8 cellular contexts compared by ENCODE assay signal in the genomic region with DNA sequence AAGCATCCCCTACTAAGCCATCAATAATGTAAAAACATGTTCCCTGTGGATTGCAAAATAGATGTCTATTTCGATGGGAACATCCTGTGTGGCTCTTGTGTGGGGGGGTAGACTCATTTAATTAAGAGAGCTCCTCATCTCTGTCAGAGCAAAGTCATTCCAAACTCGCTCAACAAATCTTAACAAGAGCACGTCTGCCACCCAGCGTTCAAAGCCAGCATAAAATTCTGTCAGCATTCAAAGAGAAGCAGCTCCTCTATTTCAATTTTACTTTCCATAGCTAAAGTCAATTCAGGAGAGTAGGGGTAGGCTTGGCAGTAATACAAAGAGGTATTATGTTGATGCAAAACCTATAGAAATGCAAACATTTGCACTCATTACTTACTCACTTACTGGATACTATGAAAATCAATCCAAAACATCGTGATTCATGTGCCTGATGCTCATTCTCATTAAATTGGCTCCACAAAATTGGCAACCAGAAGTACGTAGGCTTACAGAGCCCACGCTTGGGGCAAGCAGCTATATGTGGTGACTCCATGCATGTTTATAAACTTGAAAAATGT.
DNase-seq lines count a peak whose midpoint lies in the region; ATAC-seq, FAIRE-seq and TF ChIP-seq lines count a peak whose summit lies in the region.

No MANE protein-coding gene starts in this region.

- H3K4me3 ChIP-seq in AG10803 (ENCODE audit: low read length): no peak overlapping the region
- H3K4me3 ChIP-seq in RWPE2 (ENCODE audit: severe bottlenecking): no peak overlapping the region
- no peak overlapping the region for H3K4me3 ChIP-seq in K562

- ATAC-seq in RWPE2 (ENCODE audit: low read depth) (no peak), K562 (peak; percentile 57; the same call in 2 of the 3 replicates)

- intact Hi-C loops in K562 (cut with micrococcal nuclease): loop anchor here (1.0 kb wide), 1 partner anchor 813 kb away; no protein-coding TSS in a partner anchor

- no peaks in the 10 kb centered on the region for H3K9me3 ChIP-seq in RWPE2 (ENCODE audit: severe bottlenecking)
- H3K9me3 ChIP-seq in K562 (replicated peaks; ENCODE audit: control insufficient read depth, insufficient read depth, low read depth, low read length): no peaks in the 10 kb centered on the region

- WGBS in K562 (ENCODE audit: insufficient coverage, low coverage, missing lambda C conversion rate): under 1% methylated on average over 7 of the region's 7 CpGs

- no peaks in the 10 kb centered on the region for H3K9me1 ChIP-seq in K562 (ENCODE audit: control insufficient read depth, insufficient read depth, low read length)

- H4K20me1 ChIP-seq in K562 (replicated peaks; ENCODE audit: control insufficient read depth, insufficient read depth, low read length): no peaks in the 10 kb centered on the region

- POLR2A ChIA-PET in K562 (lab: Yijun Ruan, JAX): interaction anchor here (0.6 to 1.5 kb wide), 2 partner anchors 9 to 183 kb away, joined by 3 to 4 read pairs; no protein-coding TSS in a partner anchor

- CTCF ChIA-PET in K562 (lab: Yijun Ruan, JAX; ENCODE audit: low intra/inter-chr PET ratio): no interaction called here

- no peak for TF ChIP-seq POLR2A in K562 (conservative IDR thresholded peaks at IDR 0.05)

- H3K36me3 ChIP-seq in RWPE2 (ENCODE audit: low read depth) (no peaks in the 10 kb centered on the region), K562 (ENCODE audit: control insufficient read depth, insufficient read depth, low read length) (no peaks in the 10 kb centered on the region)

- TF ChIP-seq RAD21 in K562 (CRISPR knock-in tag; conservative IDR thresholded peaks at IDR 0.05 in 1 of 2, IDR thresholded peaks at IDR 0.05 in 1 of 2): peak; percentile 65 to 70

- H3K4me1 ChIP-seq in RWPE2 (ENCODE audit: insufficient read depth, poor library complexity, severe bottlenecking): peaks cover 9% of the 10 kb centered on the region
- H3K4me1 ChIP-seq in K562 (replicated peaks in 1 of 2; ENCODE audit: control insufficient read depth in 2 of 2, insufficient read depth in 2 of 2, low read length in 2 of 2): no peaks in the 10 kb centered on the region

- no peak overlapping the region for H3K9ac ChIP-seq in K562 (ENCODE audit: insufficient read depth in 1 of 2, low read depth in 2 of 2, low read length in 2 of 2)

- no peak overlapping the region for H3K4me2 ChIP-seq in K562 (ENCODE audit: insufficient read depth, low read length)

- TF ChIP-seq CTCF in AG10803 (conservative IDR thresholded peaks at IDR 0.05; ENCODE audit: low read length) (peak; percentile 82), GM13977 (IDR thresholded peaks at IDR 0.05; ENCODE audit: extremely low read depth, insufficient read depth, missing control alignments) (peak; percentile 73), RWPE2 (IDR thresholded peaks at IDR 0.05; ENCODE audit: poor library complexity, severe bottlenecking) (peak; percentile 80), K562 (IDR thresholded peaks at IDR 0.05 in 2 of 3, conservative IDR thresholded peaks at IDR 0.05 in 1 of 3; ENCODE audit: insufficient read depth in 2 of 3, low read depth in 1 of 3, low read length in 3 of 3) (peak; percentile 42 to 61 (median 58); a peak in 5 of 6 replicates)

- no peak for TF ChIP-seq EP300 in K562 (IDR thresholded peaks at IDR 0.05; ENCODE audit: low read length)

- H2AFZ ChIP-seq in K562 (ENCODE audit: low read depth, low read length): no peak overlapping the region

- H3K27me3 ChIP-seq in RWPE2 (ENCODE audit: insufficient read depth, poor library complexity, severe bottlenecking) (no peaks in the 10 kb centered on the region), K562 (ENCODE audit: control insufficient read depth in 2 of 2, insufficient read depth in 2 of 2, low read length in 2 of 2) (no peaks in the 10 kb centered on the region)

- no peaks in the 10 kb centered on the region for H3K79me2 ChIP-seq in K562 (ENCODE audit: control insufficient read depth, insufficient read depth, low read length)

- FAIRE-seq in K562 (lab: Jason Lieb, UNC): peak; percentile 84

- DNase-seq in AG10803 (ENCODE audit: low read depth) (peak; percentile 67), GM13977 (ENCODE audit: low spot score) (peak; percentile 28), HuH-7 (ENCODE audit: low spot score) (peak; percentile 6), RWPE2 (ENCODE audit: low spot score) (no peak), K562 (ENCODE audit: extremely low read depth in 1 of 4, low spot score in 3 of 4) (peak; percentile 25 to 62 (median 40)), islet precursor cell (peak; percentile 73), GOT3 (lab: John Stamatoyannopoulos, UW) (no peak)
- peak in 2 of 3 experiments; percentile 6 to 35 for DNase-seq in stimulated activated CD4-positive, alpha-beta T cell treated with anti-CD3 and anti-CD28 coated beads, TNF-alpha, amount 100 ng/mL, for 24 hours (ENCODE audit: low read depth in 3 of 3)

- H3K27ac ChIP-seq in RWPE2 (ENCODE audit: poor library complexity, severe bottlenecking) (no peak overlapping the region), K562 (ENCODE audit: extremely low read depth, low read depth, low read length) (no peak overlapping the region)

- in situ Hi-C loops in GM13977 (cut with MboI; ENCODE audit: low pct_unique_long_range_greater_than_20kb, low sequenced_read_pairs, unreplicated experiment): no loop called here
- in situ Hi-C loops in K562 (cut with MboI): loop anchor here (25.0 kb wide), 1 partner anchor 815 kb away; no protein-coding TSS in a partner anchor

- no TSS peak for BruUV-seq in K562 (replicated peaks; lab: Mats Ljungman, UMichigan)

TF ChIP-seq in K562, 482 proteins besides CTCF, POLR2A, EP300 and RAD21:
- TF ChIP-seq HSF4 (CRISPR knock-in tag; IDR thresholded peaks at IDR 0.05; ENCODE audit: borderline replicate concordance): no peak
- TF ChIP-seq NR1H2 (CRISPR knock-in tag; IDR thresholded peaks at IDR 0.05): no peak
- TF ChIP-seq SMC3 (conservative IDR thresholded peaks at IDR 0.05; ENCODE audit: insufficient read depth, low read depth, low read length): 0 out of 2 replicates have a peak, but pooled peaks have one; percentile 26
- TF ChIP-seq, protein P1, sequence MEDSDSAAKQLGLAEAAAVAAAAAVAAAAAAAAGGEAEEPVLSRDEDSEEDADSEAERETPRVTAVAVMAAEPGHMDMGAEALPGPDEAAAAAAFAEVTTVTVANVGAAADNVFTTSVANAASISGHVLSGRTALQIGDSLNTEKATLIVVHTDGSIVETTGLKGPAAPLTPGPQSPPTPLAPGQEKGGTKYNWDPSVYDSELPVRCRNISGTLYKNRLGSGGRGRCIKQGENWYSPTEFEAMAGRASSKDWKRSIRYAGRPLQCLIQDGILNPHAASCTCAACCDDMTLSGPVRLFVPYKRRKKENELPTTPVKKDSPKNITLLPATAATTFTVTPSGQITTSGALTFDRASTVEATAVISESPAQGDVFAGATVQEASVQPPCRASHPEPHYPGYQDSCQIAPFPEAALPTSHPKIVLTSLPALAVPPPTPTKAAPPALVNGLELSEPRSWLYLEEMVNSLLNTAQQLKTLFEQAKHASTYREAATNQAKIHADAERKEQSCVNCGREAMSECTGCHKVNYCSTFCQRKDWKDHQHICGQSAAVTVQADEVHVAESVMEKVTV (CRISPR knock-in tag; IDR thresholded peaks at IDR 0.05): peak; percentile 34; the same call in 1 of the 2 replicates
- no peak for TF ChIP-seq NR2F6 (CRISPR knock-in tag; IDR thresholded peaks at IDR 0.05)

Comparison
In these comparisons a context has a peak if more than half of its experiments do, and no peak if none do; other contexts are left out.
1. DNase-seq: peak in AG10803 (single experiment), GM13977 (single experiment), HuH-7 (single experiment), K562 (4 of 4), islet precursor cell (single experiment) and stimulated activated CD4-positive, alpha-beta T cell treated with anti-CD3 and anti-CD28 coated beads, TNF-alpha, amount 100 ng/mL, for 24 hours (2 of 3); none in RWPE2 (single experiment) and GOT3 (single experiment).
2. Peak in every context shown above with its lines, with median percentiles within 50 percentile points of each other: CTCF ChIP-seq.